In genomic region chr19:374886-375235, GRCh38 we compare ENCODE assay signal across 24 cellular contexts.
"Had no signal": no experiment of that assay in that cellular context is flagged by ENCODE, and none has a peak within 500 bp of the region (broad histone marks: within the 10 kb centered on the region; RNA-seq: fewer than 3 reads in every experiment).

No MANE protein-coding gene starts in this region.

- DNase-seq: activated CD4-positive, alpha-beta T cell treated with anti-CD3 and anti-CD28 coated beads for 1 hour; activated CD8-positive, alpha-beta memory T cell treated with anti-CD3 and anti-CD28 coated beads, Interleukin-2, amount 50 U/mL, for 4 hours; activated naive CD4-positive, alpha-beta T cell treated with anti-CD3 and anti-CD28 coated beads for 36 hours; activated T-cell treated with anti-CD3 and anti-CD28 coated beads, Interleukin-2, amount 50 U/mL, for 24 hours; effector CD8-positive, alpha-beta T cell; foreskin melanocyte; glutamatergic neuron; stimulated activated CD4-positive, alpha-beta T cell treated with anti-CD3 and anti-CD28 coated beads, Interleukin-2, amount 100 ng/mL, for 48 hours; stimulated activated CD8-positive, alpha-beta memory T cell treated with anti-CD3 and anti-CD28 coated beads, Interleukin-4, amount 100 ng/mL, for 48 hours; stimulated activated naive CD4-positive, alpha-beta T cell; upper lobe of right lung; WERI-Rb-1 had no signal

- ATAC-seq: sciatic nerve, SK-N-SH treated with all-trans-retinoic acid at 6 μM for 48 hours, upper lobe of right lung had no signal

- H3K9me3 ChIP-seq: thoracic aorta, upper lobe of right lung had no signal

- H3K27ac Mint-ChIP-seq: activated naive CD4-positive, alpha-beta T cell treated with anti-CD3 and anti-CD28 coated beads for 36 hours; activated T-cell treated with anti-CD3 and anti-CD28 coated beads, Interleukin-2, amount 50 U/mL, for 24 hours; activated T-helper 2 cell treated with anti-CD3 and anti-CD28 coated beads, Interferon-gamma antibody, Interleukin-2, Interleukin-4, amounts not matched to agents 10 μg/mL and 5 μg/mL and 100 μg/mL, durations not matched to agents 14 hours and 24 hours and 36 hours; dendritic cell treated with granulocyte-macrophage colony-stimulating factor and Interleukin-4, amounts not matched to agents 40 ng/mL and 50 ng/mL, for 4 days; memory B cell; nephron; T-helper 2 cell treated with Interferon-gamma antibody and Interleukin-4, amounts not matched to agents 5 μg/mL and 100 μg/mL, for 36 hours had no signal

- H2AFZ ChIP-seq: hepatocyte had no signal

- H3K4me3 ChIP-seq: cardiac muscle cell, hepatocyte, thoracic aorta, upper lobe of right lung had no signal

- H3K4me2 ChIP-seq: hepatocyte had no signal

- H3K27ac ChIP-seq: cardiac muscle cell, hepatocyte, thoracic aorta, upper lobe of right lung, WERI-Rb-1 had no signal

- H3K9me3 Mint-ChIP-seq: activated naive CD4-positive, alpha-beta T cell treated with anti-CD3 and anti-CD28 coated beads for 36 hours; activated T-cell treated with anti-CD3 and anti-CD28 coated beads, Interleukin-2, amount 50 U/mL, for 24 hours; activated T-helper 2 cell treated with anti-CD3 and anti-CD28 coated beads, Interferon-gamma antibody, Interleukin-2, Interleukin-4, amounts not matched to agents 10 μg/mL and 5 μg/mL and 100 μg/mL, durations not matched to agents 14 hours and 24 hours and 36 hours; dendritic cell treated with granulocyte-macrophage colony-stimulating factor and Interleukin-4, amounts not matched to agents 40 ng/mL and 50 ng/mL, for 4 days; memory B cell; nephron; T-helper 2 cell treated with Interferon-gamma antibody and Interleukin-4, amounts not matched to agents 5 μg/mL and 100 μg/mL, for 36 hours had no signal

- H3K4me3 Mint-ChIP-seq: activated naive CD4-positive, alpha-beta T cell treated with anti-CD3 and anti-CD28 coated beads for 36 hours; activated T-cell treated with anti-CD3 and anti-CD28 coated beads, Interleukin-2, amount 50 U/mL, for 24 hours; dendritic cell treated with granulocyte-macrophage colony-stimulating factor and Interleukin-4, amounts not matched to agents 40 ng/mL and 50 ng/mL, for 4 days; memory B cell; nephron; T-helper 2 cell treated with Interferon-gamma antibody and Interleukin-4, amounts not matched to agents 5 μg/mL and 100 μg/mL, for 36 hours had no signal

- H3K27me3 ChIP-seq: cardiac muscle cell had no signal

- H3K36me3 ChIP-seq: cardiac muscle cell, thoracic aorta, upper lobe of right lung, WERI-Rb-1 had no signal

- H3K4me1 Mint-ChIP-seq: memory B cell had no signal

- FAIRE-seq: endothelial cell of umbilical vein, TTC549 had no signal

- H3K4me1 ChIP-seq: upper lobe of right lung had no signal
